Comparison of ENCODE assay signal across 11 cellular contexts in genomic region chr3:50317303-50317702, GRCh38. TPM values are rescaled to one million over a fixed set of nuclear protein-coding genes. Genes with fewer than 3 reads are reported as not detected.
A peak's percentile ranks its signal among the peaks of the same experiment; 100 is the strongest.
DNase-seq lines count a peak whose midpoint lies in the region; ATAC-seq, FAIRE-seq and TF ChIP-seq lines count a peak whose summit lies in the region.
"Had no signal": no experiment of that assay in that cellular context is flagged by ENCODE, and none has a peak within 500 bp of the region (broad histone marks: within the 10 kb centered on the region; RNA-seq: fewer than 3 reads in every experiment).

No MANE protein-coding gene starts in this region.

- peaks cover 31% of the 10 kb centered on the region for H3K4me1 ChIP-seq in A549
- peaks cover 53% of the 10 kb centered on the region in 2 donors for H3K4me1 ChIP-seq in duodenal mucosa (ENCODE audit: control insufficient read depth in 1 of 2, insufficient read depth in 2 of 2, low read length in 2 of 2)

- no peak for TF ChIP-seq RAD21 in A549 (conservative IDR thresholded peaks at IDR 0.05 in 1 of 2, IDR thresholded peaks at IDR 0.05 in 1 of 2)
- no peak for TF ChIP-seq RAD21 in Ishikawa (IDR thresholded peaks at IDR 0.05; ENCODE audit: low read depth)

- peak overlapping the region; percentile 24 to 62 (median 61) for H3K4me3 Mint-ChIP-seq in nephron
- H3K4me3 Mint-ChIP-seq: CD14-positive monocyte had no signal

- H3K27ac Mint-ChIP-seq in nephron = peak overlapping the region in 2 of 3 experiments; percentile 25 to 51
- H3K27ac Mint-ChIP-seq in activated naive CD4-positive, alpha-beta T cell treated with anti-CD3 and anti-CD28 coated beads, Interleukin-2, amount 50 U/mL, for 72 hours = peak overlapping the region in 1 of 2 donors; percentile 60

- POLR2A ChIA-PET in A549 (lab: Yijun Ruan, JAX) = interaction anchor here (1.3 kb wide), 1 partner anchor 20 kb away, joined by 4 read pairs; no protein-coding TSS in a partner anchor

- H3K4me3 ChIP-seq in A549 = no peak overlapping the region
- H3K4me3 ChIP-seq in duodenal mucosa (ENCODE audit: low read depth in 1 of 2, low read length in 2 of 2) = peak overlapping the region; percentile 32 to 44

- no peaks in the 10 kb centered on the region for H3K27me3 Mint-ChIP-seq in nephron (ENCODE audit: low read depth)
- H3K27me3 Mint-ChIP-seq: stimulated activated naive CD8-positive, alpha-beta T cell treated with anti-CD3 and anti-CD28 coated beads, Interleukin-15, amount 100 ng/mL, for 72 hours had no signal

- no peak for FAIRE-seq in A549 (lab: Jason Lieb, UNC)

- H3K27ac ChIP-seq in A549 (peak overlapping the region; percentile 39 to 78; a peak in 4 of 6 replicates), duodenal mucosa (ENCODE audit: low read depth, low read length) (peak overlapping the region; percentile 74)

- no peak for TF ChIP-seq EP300 in A549 (IDR thresholded peaks at IDR 0.05)
- TF ChIP-seq EP300 in Ishikawa (IDR thresholded peaks at IDR 0.05; ENCODE audit: borderline replicate concordance) = no peak

- no peak for DNase-seq in A549 (ENCODE audit: low read depth in 1 of 2, low spot score in 1 of 2)
- DNase-seq in SKM-1 treated with dmso at 0.1 percent for 144 hours (lab: John Stamatoyannopoulos, UW; ENCODE audit: unreplicated experiment) = no peak
- DNase-seq in activated naive CD4-positive, alpha-beta T cell treated with anti-CD3 and anti-CD28 coated beads, Interleukin-2, amount 50 U/mL, for 72 hours (ENCODE audit: low spot score in 2 of 2) = no peak
- DNase-seq: NCI-H524 treated with DMSO at 0.1 percent for 48 hours had no signal

- CTCF ChIA-PET in A549 (lab: Yijun Ruan, JAX) = interaction anchor here (2.3 kb wide), 1 partner anchor 11 kb away, joined by 8 read pairs; the partner anchor contains the start of gene TUSC2

- H3K9ac ChIP-seq in duodenal mucosa (ENCODE audit: low read depth in 1 of 2, low read length in 2 of 2) = peak overlapping the region; percentile 60 to 72

- no peak for TF ChIP-seq POLR2A in A549 (IDR thresholded peaks at IDR 0.05; ENCODE audit: low read length)

- 56% methylated on average over 5 of the region's 6 CpGs for WGBS in A549 (ENCODE audit: missing lambda C conversion rate)

- peak overlapping the region; percentile 66 for H3K4me2 ChIP-seq in A549

- H3K9me3 Mint-ChIP-seq in nephron = peaks cover 7% of the 10 kb centered on the region
- no peaks in the 10 kb centered on the region for H3K9me3 Mint-ChIP-seq in activated naive CD4-positive, alpha-beta T cell treated with anti-CD3 and anti-CD28 coated beads, Interleukin-2, amount 50 U/mL, for 72 hours
- H3K9me3 Mint-ChIP-seq: CD14-positive monocyte; stimulated activated naive CD8-positive, alpha-beta T cell treated with anti-CD3 and anti-CD28 coated beads, Interleukin-15, amount 100 ng/mL, for 72 hours had no signal

- no peaks in the 10 kb centered on the region for H3K9me3 ChIP-seq in A549
- H3K9me3 ChIP-seq in duodenal mucosa (ENCODE audit: control insufficient read depth in 1 of 2, low read length in 2 of 2) = no peaks in the 10 kb centered on the region

- H3K27me3 ChIP-seq in duodenal mucosa (ENCODE audit: control insufficient read depth in 1 of 2, insufficient read depth in 2 of 2, low read length in 2 of 2) = no peaks in the 10 kb centered on the region

- TF ChIP-seq CTCF in A549 (IDR thresholded peaks at IDR 0.05) = no peak
- TF ChIP-seq CTCF in nephron (IDR thresholded peaks at IDR 0.05; ENCODE audit: unreplicated experiment in 3 of 3) = no peak

- ATAC-seq in A549 (no peak), GM21515 (IDR thresholded peaks at IDR 0.05; ENCODE audit: unreplicated experiment) (no peak), GM19023 (IDR thresholded peaks at IDR 0.05; ENCODE audit: unreplicated experiment) (no peak)
- ATAC-seq in activated naive CD4-positive, alpha-beta T cell treated with anti-CD3 and anti-CD28 coated beads, Interleukin-2, amount 50 U/mL, for 72 hours = no peak

- H3K4me1 Mint-ChIP-seq in nephron = peaks cover 28% of the 10 kb centered on the region

- H3K36me3 ChIP-seq in duodenal mucosa (ENCODE audit: control insufficient read depth in 1 of 2, insufficient read depth in 2 of 2, low read length in 2 of 2) = peaks cover 8 to 19% of the 10 kb centered on the region in 2 donors

- H3K36me3 Mint-ChIP-seq in nephron (ENCODE audit: low read depth) = peaks cover 56% of the 10 kb centered on the region
- H3K36me3 Mint-ChIP-seq in activated naive CD4-positive, alpha-beta T cell treated with anti-CD3 and anti-CD28 coated beads, Interleukin-2, amount 50 U/mL, for 72 hours = no peaks in the 10 kb centered on the region

TF ChIP-seq in A549, 52 proteins besides CTCF, POLR2A, EP300 and RAD21 (continues in another document):
- no peak for TF ChIP-seq JUNB (IDR thresholded peaks at IDR 0.05)
- TF ChIP-seq GATA3 (IDR thresholded peaks at IDR 0.05; ENCODE audit: borderline replicate concordance) = no peak
- no peak for TF ChIP-seq NPAS2 (CRISPR knock-in tag; IDR thresholded peaks at IDR 0.05; ENCODE audit: borderline replicate concordance)
- TF ChIP-seq MAZ (IDR thresholded peaks at IDR 0.05; ENCODE audit: borderline replicate concordance, low read depth, low read length) = no peak
- no peak for TF ChIP-seq FOSB (CRISPR knock-in tag; IDR thresholded peaks at IDR 0.05)

TF ChIP-seq in Ishikawa, 13 proteins besides CTCF, POLR2A, EP300 and RAD21:
- TF ChIP-seq NFIC (IDR thresholded peaks at IDR 0.05) = peak; percentile 81
- no peak; the same call in 1 of the 2 replicates for TF ChIP-seq TEAD4 (IDR thresholded peaks at IDR 0.05)

RNA-seq across cellular contexts. Expression of gene HYAL2, which starts 5.2 kb away (rescaled TPM):
- 31.0 and 34.6 TPM in 2 replicates for polyA plus RNA-seq in A549 (2011; rRNA removed)
- polyA plus RNA-seq in A549 (2012; cell fraction: cytosol; rRNA removed) = 49.8 and 69.8 TPM in 2 replicates
- polyA plus RNA-seq in A549 (2012; cell fraction: nucleus; rRNA removed) = 59.3 and 82.2 TPM in 2 replicates
- 21.4 to 24.5 TPM (median 24.4 TPM) in 3 replicates for polyA plus RNA-seq in A549 (2017; fragmentation: RNase III; extraction: RNeasy Plus Mini Kit Qiagen cat#74134 plus additional on column Dnase treatment)
- polyA minus RNA-seq in A549 (2011; rRNA and poly(A)+ RNA removed) = 23.4 and 27.4 TPM in 2 replicates
- total RNA-seq in activated naive CD4-positive, alpha-beta T cell treated with anti-CD3 and anti-CD28 coated beads, Interleukin-2, amount 50 U/mL, for 72 hours = 1 to 10 TPM; 4.2 to 6.1 TPM

RNA-seq across cellular contexts. Expression of gene TUSC2, which starts 10.7 kb away (rescaled TPM):
- polyA plus RNA-seq in A549 (2011; rRNA removed) (23.5 and 26.7 TPM in 2 replicates), A549 (2017; fragmentation: RNase III; extraction: RNeasy Plus Mini Kit Qiagen cat#74134 plus additional on column Dnase treatment) (18.2 to 19.9 TPM (median 18.8 TPM) in 3 replicates)
- polyA plus RNA-seq in A549 (2012; cell fraction: cytosol; rRNA removed) = 34.4 and 42.5 TPM in 2 replicates
- polyA plus RNA-seq in A549 (2012; cell fraction: nucleus; rRNA removed) = 37.2 and 48.2 TPM in 2 replicates
- polyA minus RNA-seq in A549 (2011; rRNA and poly(A)+ RNA removed) = 14.5 and 15.7 TPM in 2 replicates
- 10 to 100 TPM; 10.7 to 20.1 TPM for total RNA-seq in activated naive CD4-positive, alpha-beta T cell treated with anti-CD3 and anti-CD28 coated beads, Interleukin-2, amount 50 U/mL, for 72 hours

RNA-seq across cellular contexts. Expression of gene HYAL1, which starts 13.9 kb away (rescaled TPM):
- polyA plus RNA-seq in A549 (2011; rRNA removed) (1.1 and 1.6 TPM in 2 replicates), A549 (2017; fragmentation: RNase III; extraction: RNeasy Plus Mini Kit Qiagen cat#74134 plus additional on column Dnase treatment) (0.42 to 0.62 TPM (median 0.54 TPM) in 3 replicates)
- 1.2 and 1.4 TPM in 2 replicates for polyA plus RNA-seq in A549 (2012; cell fraction: cytosol; rRNA removed)
- polyA plus RNA-seq in A549 (2012; cell fraction: nucleus; rRNA removed) = 1.7 and 2.5 TPM in 2 replicates
- 1.4 and 3.8 TPM in 2 replicates for polyA minus RNA-seq in A549 (2011; rRNA and poly(A)+ RNA removed)
- total RNA-seq in activated naive CD4-positive, alpha-beta T cell treated with anti-CD3 and anti-CD28 coated beads, Interleukin-2, amount 50 U/mL, for 72 hours = under 1 TPM in 1 of 2 donors, not detected in 1; 0.39 TPM
- polyA plus RNA-seq: CD14-positive monocyte had no signal

RNA-seq across cellular contexts. Expression of gene HYAL3, which starts 18.1 kb away (rescaled TPM):
- polyA plus RNA-seq in A549 (2011; rRNA removed) (3.0 and 5.2 TPM in 2 replicates), A549 (2017; fragmentation: RNase III; extraction: RNeasy Plus Mini Kit Qiagen cat#74134 plus additional on column Dnase treatment) (4.8 to 5.4 TPM (median 5.0 TPM) in 3 replicates)
- 8.8 and 11.0 TPM in 2 replicates for polyA plus RNA-seq in A549 (2012; cell fraction: cytosol; rRNA removed)
- 12.8 and 13.3 TPM in 2 replicates for polyA plus RNA-seq in A549 (2012; cell fraction: nucleus; rRNA removed)
- polyA minus RNA-seq in A549 (2011; rRNA and poly(A)+ RNA removed) = 3.5 and 9.3 TPM in 2 replicates
- total RNA-seq in activated naive CD4-positive, alpha-beta T cell treated with anti-CD3 and anti-CD28 coated beads, Interleukin-2, amount 50 U/mL, for 72 hours = 1 to 10 TPM; 4.3 to 6.6 TPM

RNA-seq across cellular contexts. Expression of gene NAA80, which starts 18.1 kb away (rescaled TPM):
- polyA plus RNA-seq in A549 (2011; rRNA removed) (3.1 and 4.5 TPM in 2 replicates), A549 (2017; fragmentation: RNase III; extraction: RNeasy Plus Mini Kit Qiagen cat#74134 plus additional on column Dnase treatment) (4.5 to 5.4 TPM (median 5.3 TPM) in 3 replicates)
- 5.4 and 6.3 TPM in 2 replicates for polyA plus RNA-seq in A549 (2012; cell fraction: cytosol; rRNA removed)
- 19.5 and 20.8 TPM in 2 replicates for polyA plus RNA-seq in A549 (2012; cell fraction: nucleus; rRNA removed)
- polyA minus RNA-seq in A549 (2011; rRNA and poly(A)+ RNA removed) = 9.5 and 10.2 TPM in 2 replicates
- 10 to 100 TPM; 19.4 to 26.0 TPM for total RNA-seq in activated naive CD4-positive, alpha-beta T cell treated with anti-CD3 and anti-CD28 coated beads, Interleukin-2, amount 50 U/mL, for 72 hours
